Comparison of ENCODE assay signal across 32 cellular contexts in the genomic region with DNA sequence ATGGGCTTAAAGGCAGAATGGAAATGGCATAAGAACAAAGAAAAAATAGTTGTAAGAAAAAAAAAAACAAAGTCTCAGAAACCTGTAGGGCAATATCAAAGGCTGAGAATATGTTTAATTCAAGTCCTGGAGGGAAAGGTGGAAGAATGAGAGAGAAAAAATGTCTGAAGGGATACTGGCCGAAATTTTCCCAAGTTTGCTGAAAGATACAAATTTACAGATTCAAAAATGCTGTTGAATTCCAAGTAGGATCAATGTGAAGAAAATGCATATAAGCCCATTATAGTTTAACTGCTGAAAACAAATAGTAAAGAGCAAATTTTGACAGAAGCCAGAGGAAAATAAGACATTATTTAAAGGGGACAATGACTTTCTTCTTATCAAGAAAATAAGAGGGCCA.
"Had no signal": no experiment of that assay in that cellular context is flagged by ENCODE, and none has a peak within 500 bp of the region (broad histone marks: within the 10 kb centered on the region; RNA-seq: fewer than 3 reads in every experiment).

No MANE protein-coding gene starts in this region.

- H3K27ac ChIP-seq: adrenal gland, ascending aorta, body of pancreas, brain microvascular endothelial cell, breast epithelium, cardiac muscle cell had no signal

- H3K4me1 ChIP-seq: ascending aorta, breast epithelium had no signal

- H3K9me3 ChIP-seq: adrenal gland, ascending aorta, body of pancreas, breast epithelium had no signal

- H3K4me3 ChIP-seq: adrenal gland, ascending aorta, body of pancreas, breast epithelium, cardiac muscle cell had no signal

- DNase-seq: activated effector memory CD4-positive, alpha-beta T cell treated with anti-CD3 and anti-CD28 coated beads, Interleukin-2, amount 50 U/mL, for 16 hours; activated effector memory CD4-positive, alpha-beta T cell treated with Interleukin-2 at 50 U/mL for 16 hours; activated gamma-delta T cell; activated gamma-delta T cell treated with Interleukin-2 at 50 U/mL for 16 hours; activated naive CD4-positive, alpha-beta T cell; activated naive CD4-positive, alpha-beta T cell treated with anti-CD3 and anti-CD28 coated beads for 36 hours; activated naive CD4-positive, alpha-beta T cell treated with anti-CD3 and anti-CD28 coated beads, Interleukin-2, amount 10 ng/mL, durations not matched to agents 7 days and 5 days; activated naive CD4-positive, alpha-beta T cell treated with anti-CD3 and anti-CD28 coated beads, Interleukin-2, amount 50 U/mL, for 16 hours; activated naive CD4-positive, alpha-beta T cell treated with Interleukin-2 at 50 U/mL for 16 hours; activated naive CD8-positive, alpha-beta T cell treated with anti-CD3 and anti-CD28 coated beads for 36 hours; activated naive CD8-positive, alpha-beta T cell treated with anti-CD3 and anti-CD28 coated beads, Interleukin-2, amount 10 ng/mL, durations not matched to agents 7 days and 5 days; activated naive CD8-positive, alpha-beta T cell treated with anti-CD3 and anti-CD28 coated beads, Interleukin-2, amount 50 U/mL, for 24 hours; activated T-cell treated with anti-CD3 and anti-CD28 coated beads, Interleukin-2, amount 50 U/mL, for 4 hours; activated T-cell treated with anti-CD3 and anti-CD28 coated beads, Interleukin-2, amount 50 U/mL, for 48 hours; activated T-cell treated with anti-CD3 and anti-CD28 coated beads, Interleukin-2, amount 50 U/mL, for 72 hours; adrenal gland; amniotic stem cell; amygdala; anterior cingulate cortex; aorta; body of pancreas; brain microvascular endothelial cell; caudate nucleus; central memory CD4-positive, alpha-beta T cell; cerebellar nuclear complex had no signal

- H3K36me3 ChIP-seq: adrenal gland, ascending aorta, brain microvascular endothelial cell, breast epithelium, cardiac muscle cell had no signal

- ATAC-seq: activated naive CD4-positive, alpha-beta T cell treated with anti-CD3 and anti-CD28 coated beads, Interleukin-2, amount 50 U/mL, for 72 hours; activated naive CD8-positive, alpha-beta T cell treated with anti-CD3 and anti-CD28 coated beads, Interleukin-2, amount 50 U/mL, for 24 hours; activated T-cell treated with anti-CD3 and anti-CD28 coated beads, Interleukin-2, amount 50 U/mL, for 4 hours; activated T-cell treated with anti-CD3 and anti-CD28 coated beads, Interleukin-2, amount 50 U/mL, for 72 hours; activated T-helper 17 cell treated with anti-CD3 and anti-CD28 coated beads, Interleukin-2, amount 50 U/mL, for 72 hours; body of pancreas had no signal

- FAIRE-seq: astrocyte, bronchial epithelial cell had no signal
